ENCODE assay signal across 8 cellular contexts in the genomic region with DNA sequence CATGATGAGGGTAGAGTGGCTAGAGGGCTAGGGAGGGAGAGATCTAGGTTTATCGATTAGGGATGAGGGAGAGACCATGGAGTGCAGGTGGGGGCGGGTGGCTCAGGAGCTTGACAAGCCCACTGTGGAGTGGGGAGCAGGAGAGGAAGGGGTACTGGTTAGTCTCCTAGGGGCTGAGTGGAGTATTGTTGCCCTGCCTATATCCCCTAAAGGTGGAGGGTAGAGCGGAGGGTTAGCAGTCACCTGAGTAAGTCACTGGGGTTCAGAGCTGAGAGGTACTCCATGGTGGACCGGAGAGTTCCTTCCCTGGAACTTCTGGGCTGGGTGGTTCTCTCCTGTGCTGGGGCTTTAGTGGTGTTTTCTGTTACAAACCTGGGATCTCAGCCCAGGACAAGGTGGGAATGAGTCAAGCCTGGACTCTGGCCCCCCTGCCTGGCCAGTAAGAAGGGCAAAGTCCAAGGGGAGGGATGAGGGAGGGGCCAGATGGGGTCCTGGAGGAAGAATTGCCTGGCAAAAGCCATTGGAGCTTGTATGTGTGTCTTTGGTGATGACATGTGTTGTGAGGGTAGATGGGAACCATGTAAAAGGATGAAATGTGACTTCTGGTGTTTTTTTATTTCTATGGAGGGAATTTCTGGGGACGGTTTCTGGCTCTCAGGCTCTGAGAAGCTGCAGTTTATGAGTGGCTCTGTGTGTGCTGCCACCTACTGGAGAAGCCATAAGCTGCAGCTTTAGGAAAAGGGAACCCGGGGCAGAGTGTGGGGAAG. TPM values are rescaled to one million over a fixed set of nuclear protein-coding genes. Genes with fewer than 3 reads are reported as not detected.
DNase-seq lines count a peak whose midpoint lies in the region; ATAC-seq and TF ChIP-seq lines count a peak whose summit lies in the region.

A gene with protein sequence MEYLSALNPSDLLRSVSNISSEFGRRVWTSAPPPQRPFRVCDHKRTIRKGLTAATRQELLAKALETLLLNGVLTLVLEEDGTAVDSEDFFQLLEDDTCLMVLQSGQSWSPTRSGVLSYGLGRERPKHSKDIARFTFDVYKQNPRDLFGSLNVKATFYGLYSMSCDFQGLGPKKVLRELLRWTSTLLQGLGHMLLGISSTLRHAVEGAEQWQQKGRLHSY (minus strand): TSS at position 403 of the 767 bp plus-strand sequence. CDS start 119 bp downstream, at position 284.

- DNase-seq in AG20443 (ENCODE audit: low spot score) = peak; percentile 82
- peak; percentile 54 for DNase-seq in GM19238 (ENCODE audit: insufficient read length, low spot score)
- DNase-seq in NCI-H2196 (lab: John Stamatoyannopoulos, UW; ENCODE audit: unreplicated experiment) = peak; percentile 72
- DNase-seq in activated CD4-positive, alpha-beta T cell treated with anti-CD3 and anti-CD28 coated beads, Interleukin-2, amount 10 ng/mL, durations not matched to agents 24 days and 14 days = peak; percentile 89
- peak; percentile 45 for DNase-seq in dedifferentiated amniotic fluid mesenchymal stem cell (ENCODE audit: extremely low spot score)
- no peak for DNase-seq in lower leg skin (ENCODE audit: low spot score in 2 of 2)
- DNase-seq in stimulated activated naive CD4-positive, alpha-beta T cell (lab: John Stamatoyannopoulos, UW) = peak; percentile 28 to 53 (median 40)

- intact Hi-C loops in activated CD4-positive, alpha-beta T cell treated with anti-CD3 and anti-CD28 coated beads, Interleukin-2, amount 10 ng/mL, durations not matched to agents 24 days and 14 days (cut with micrococcal nuclease) = loop anchor here (1.0 to 2.0 kb wide), 3 partner anchors 7 to 124 kb away; a partner anchor contains a TSS
- intact Hi-C loops in lower leg skin (cut with DNase I; ENCODE audit: low total_unique reads) = no loop called here

- peak within 1 kb of the TSS; percentile 2 for H3K4me3 Mint-ChIP-seq in activated CD4-positive, alpha-beta T cell treated with anti-CD3 and anti-CD28 coated beads, Interleukin-2, amount 10 ng/mL, durations not matched to agents 24 days and 14 days

- no peak within 1 kb of the TSS for H3K4me3 ChIP-seq in lower leg skin (ENCODE audit: low read depth, poor library complexity, severe bottlenecking)

- TF ChIP-seq CTCF in lower leg skin (IDR thresholded peaks at IDR 0.05) = peak in 1 of 3 donors; percentile 77

- no peak for ATAC-seq in GM18861 (IDR thresholded peaks at IDR 0.05; ENCODE audit: unreplicated experiment)

- TF ChIP-seq POLR2A in lower leg skin (IDR thresholded peaks at IDR 0.05) = no peak

- H3K27me3 Mint-ChIP-seq in activated CD4-positive, alpha-beta T cell treated with anti-CD3 and anti-CD28 coated beads, Interleukin-2, amount 10 ng/mL, durations not matched to agents 24 days and 14 days = no peaks in the 10 kb centered on the region

- peak within 1 kb of the TSS; percentile 58 for H3K27ac Mint-ChIP-seq in activated CD4-positive, alpha-beta T cell treated with anti-CD3 and anti-CD28 coated beads, Interleukin-2, amount 10 ng/mL, durations not matched to agents 24 days and 14 days

- H3K9me3 Mint-ChIP-seq in activated CD4-positive, alpha-beta T cell treated with anti-CD3 and anti-CD28 coated beads, Interleukin-2, amount 10 ng/mL, durations not matched to agents 24 days and 14 days = no peaks in the 10 kb centered on the region

- H3K36me3 Mint-ChIP-seq in activated CD4-positive, alpha-beta T cell treated with anti-CD3 and anti-CD28 coated beads, Interleukin-2, amount 10 ng/mL, durations not matched to agents 24 days and 14 days (ENCODE audit: low read depth) = peaks cover 67% of the 10 kb centered on the region

- 59 to 64% methylated on average over 6 of the region's 6 CpGs for WGBS in lower leg skin, 2 donors

- peaks cover 39% of the 10 kb centered on the region for H3K4me1 Mint-ChIP-seq in activated CD4-positive, alpha-beta T cell treated with anti-CD3 and anti-CD28 coated beads, Interleukin-2, amount 10 ng/mL, durations not matched to agents 24 days and 14 days

RNA-seq across cellular contexts. Expression of the gene that starts here (rescaled TPM):
- 21.8 and 22.2 TPM in 2 replicates for total RNA-seq in activated CD4-positive, alpha-beta T cell treated with anti-CD3 and anti-CD28 coated beads, Interleukin-2, amount 10 ng/mL, durations not matched to agents 24 days and 14 days
- total RNA-seq in lower leg skin = 10 to 100 TPM; 10.6 to 29.8 (median 25.1) TPM

Comparison
In these comparisons a context has a peak if more than half of its experiments do, and no peak if none do; other contexts are left out.
1. DNase-seq: peak in AG20443 (single experiment), GM19238 (single experiment), NCI-H2196 (single experiment), activated CD4-positive, alpha-beta T cell treated with anti-CD3 and anti-CD28 coated beads, Interleukin-2, amount 10 ng/mL, durations not matched to agents 24 days and 14 days (single experiment), dedifferentiated amniotic fluid mesenchymal stem cell (single experiment) and stimulated activated naive CD4-positive, alpha-beta T cell (6 of 6); none in lower leg skin (0 of 2).